1 cellular context compared by ENCODE assay signal in the genomic region with DNA sequence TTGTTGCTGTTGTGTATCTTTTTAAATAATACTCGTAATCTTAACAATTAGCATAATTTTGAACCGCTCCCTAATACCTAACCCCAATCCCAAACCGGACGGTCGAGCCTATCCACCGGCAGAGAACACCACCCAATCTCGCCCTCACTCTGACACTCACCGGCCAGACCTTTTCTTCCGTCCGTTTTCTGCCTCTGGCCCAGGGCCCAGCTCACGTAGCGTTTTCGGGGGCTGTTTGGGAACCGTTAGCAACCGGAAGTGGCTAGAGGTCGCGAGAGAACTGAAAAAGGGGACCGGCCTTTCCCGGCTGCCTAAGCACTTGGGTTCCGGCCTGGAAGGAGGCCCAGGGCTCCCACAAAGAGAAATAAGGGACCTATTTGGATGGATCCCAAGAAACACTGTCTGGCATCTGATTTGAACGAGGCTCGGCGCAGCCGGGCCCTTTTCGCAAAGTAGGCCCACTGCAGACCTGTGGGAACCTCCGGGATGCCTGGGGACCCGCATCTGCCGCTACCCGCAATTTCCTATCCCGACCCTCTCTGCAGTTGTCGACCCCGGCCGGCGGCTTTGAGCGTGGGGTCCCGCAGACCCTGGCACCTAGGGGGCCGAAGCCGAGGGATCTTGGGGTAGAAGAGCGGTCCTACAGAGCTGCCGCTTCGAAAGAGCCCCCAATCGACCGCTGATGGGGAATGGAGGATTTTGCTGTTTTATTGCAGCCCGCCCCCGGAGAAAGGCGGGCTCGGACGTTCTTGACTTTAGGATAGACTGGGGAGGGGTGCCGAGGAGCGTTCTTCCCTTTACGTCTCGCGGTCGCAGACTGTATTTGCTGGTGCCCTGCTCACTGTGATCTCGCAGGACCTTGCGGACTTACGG.
TF ChIP-seq lines count a peak whose summit lies in the region.

No MANE protein-coding gene starts in this region.

TF ChIP-seq in K562, 482 proteins besides CTCF, POLR2A, EP300 and RAD21 (continued from another document and continues in another):
- TF ChIP-seq, protein P1, sequence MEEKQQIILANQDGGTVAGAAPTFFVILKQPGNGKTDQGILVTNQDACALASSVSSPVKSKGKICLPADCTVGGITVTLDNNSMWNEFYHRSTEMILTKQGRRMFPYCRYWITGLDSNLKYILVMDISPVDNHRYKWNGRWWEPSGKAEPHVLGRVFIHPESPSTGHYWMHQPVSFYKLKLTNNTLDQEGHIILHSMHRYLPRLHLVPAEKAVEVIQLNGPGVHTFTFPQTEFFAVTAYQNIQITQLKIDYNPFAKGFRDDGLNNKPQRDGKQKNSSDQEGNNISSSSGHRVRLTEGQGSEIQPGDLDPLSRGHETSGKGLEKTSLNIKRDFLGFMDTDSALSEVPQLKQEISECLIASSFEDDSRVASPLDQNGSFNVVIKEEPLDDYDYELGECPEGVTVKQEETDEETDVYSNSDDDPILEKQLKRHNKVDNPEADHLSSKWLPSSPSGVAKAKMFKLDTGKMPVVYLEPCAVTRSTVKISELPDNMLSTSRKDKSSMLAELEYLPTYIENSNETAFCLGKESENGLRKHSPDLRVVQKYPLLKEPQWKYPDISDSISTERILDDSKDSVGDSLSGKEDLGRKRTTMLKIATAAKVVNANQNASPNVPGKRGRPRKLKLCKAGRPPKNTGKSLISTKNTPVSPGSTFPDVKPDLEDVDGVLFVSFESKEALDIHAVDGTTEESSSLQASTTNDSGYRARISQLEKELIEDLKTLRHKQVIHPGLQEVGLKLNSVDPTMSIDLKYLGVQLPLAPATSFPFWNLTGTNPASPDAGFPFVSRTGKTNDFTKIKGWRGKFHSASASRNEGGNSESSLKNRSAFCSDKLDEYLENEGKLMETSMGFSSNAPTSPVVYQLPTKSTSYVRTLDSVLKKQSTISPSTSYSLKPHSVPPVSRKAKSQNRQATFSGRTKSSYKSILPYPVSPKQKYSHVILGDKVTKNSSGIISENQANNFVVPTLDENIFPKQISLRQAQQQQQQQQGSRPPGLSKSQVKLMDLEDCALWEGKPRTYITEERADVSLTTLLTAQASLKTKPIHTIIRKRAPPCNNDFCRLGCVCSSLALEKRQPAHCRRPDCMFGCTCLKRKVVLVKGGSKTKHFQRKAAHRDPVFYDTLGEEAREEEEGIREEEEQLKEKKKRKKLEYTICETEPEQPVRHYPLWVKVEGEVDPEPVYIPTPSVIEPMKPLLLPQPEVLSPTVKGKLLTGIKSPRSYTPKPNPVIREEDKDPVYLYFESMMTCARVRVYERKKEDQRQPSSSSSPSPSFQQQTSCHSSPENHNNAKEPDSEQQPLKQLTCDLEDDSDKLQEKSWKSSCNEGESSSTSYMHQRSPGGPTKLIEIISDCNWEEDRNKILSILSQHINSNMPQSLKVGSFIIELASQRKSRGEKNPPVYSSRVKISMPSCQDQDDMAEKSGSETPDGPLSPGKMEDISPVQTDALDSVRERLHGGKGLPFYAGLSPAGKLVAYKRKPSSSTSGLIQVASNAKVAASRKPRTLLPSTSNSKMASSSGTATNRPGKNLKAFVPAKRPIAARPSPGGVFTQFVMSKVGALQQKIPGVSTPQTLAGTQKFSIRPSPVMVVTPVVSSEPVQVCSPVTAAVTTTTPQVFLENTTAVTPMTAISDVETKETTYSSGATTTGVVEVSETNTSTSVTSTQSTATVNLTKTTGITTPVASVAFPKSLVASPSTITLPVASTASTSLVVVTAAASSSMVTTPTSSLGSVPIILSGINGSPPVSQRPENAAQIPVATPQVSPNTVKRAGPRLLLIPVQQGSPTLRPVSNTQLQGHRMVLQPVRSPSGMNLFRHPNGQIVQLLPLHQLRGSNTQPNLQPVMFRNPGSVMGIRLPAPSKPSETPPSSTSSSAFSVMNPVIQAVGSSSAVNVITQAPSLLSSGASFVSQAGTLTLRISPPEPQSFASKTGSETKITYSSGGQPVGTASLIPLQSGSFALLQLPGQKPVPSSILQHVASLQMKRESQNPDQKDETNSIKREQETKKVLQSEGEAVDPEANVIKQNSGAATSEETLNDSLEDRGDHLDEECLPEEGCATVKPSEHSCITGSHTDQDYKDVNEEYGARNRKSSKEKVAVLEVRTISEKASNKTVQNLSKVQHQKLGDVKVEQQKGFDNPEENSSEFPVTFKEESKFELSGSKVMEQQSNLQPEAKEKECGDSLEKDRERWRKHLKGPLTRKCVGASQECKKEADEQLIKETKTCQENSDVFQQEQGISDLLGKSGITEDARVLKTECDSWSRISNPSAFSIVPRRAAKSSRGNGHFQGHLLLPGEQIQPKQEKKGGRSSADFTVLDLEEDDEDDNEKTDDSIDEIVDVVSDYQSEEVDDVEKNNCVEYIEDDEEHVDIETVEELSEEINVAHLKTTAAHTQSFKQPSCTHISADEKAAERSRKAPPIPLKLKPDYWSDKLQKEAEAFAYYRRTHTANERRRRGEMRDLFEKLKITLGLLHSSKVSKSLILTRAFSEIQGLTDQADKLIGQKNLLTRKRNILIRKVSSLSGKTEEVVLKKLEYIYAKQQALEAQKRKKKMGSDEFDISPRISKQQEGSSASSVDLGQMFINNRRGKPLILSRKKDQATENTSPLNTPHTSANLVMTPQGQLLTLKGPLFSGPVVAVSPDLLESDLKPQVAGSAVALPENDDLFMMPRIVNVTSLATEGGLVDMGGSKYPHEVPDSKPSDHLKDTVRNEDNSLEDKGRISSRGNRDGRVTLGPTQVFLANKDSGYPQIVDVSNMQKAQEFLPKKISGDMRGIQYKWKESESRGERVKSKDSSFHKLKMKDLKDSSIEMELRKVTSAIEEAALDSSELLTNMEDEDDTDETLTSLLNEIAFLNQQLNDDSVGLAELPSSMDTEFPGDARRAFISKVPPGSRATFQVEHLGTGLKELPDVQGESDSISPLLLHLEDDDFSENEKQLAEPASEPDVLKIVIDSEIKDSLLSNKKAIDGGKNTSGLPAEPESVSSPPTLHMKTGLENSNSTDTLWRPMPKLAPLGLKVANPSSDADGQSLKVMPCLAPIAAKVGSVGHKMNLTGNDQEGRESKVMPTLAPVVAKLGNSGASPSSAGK (IDR thresholded peaks at IDR 0.05), result peak; percentile 81
- peak; percentile 99 for TF ChIP-seq MYBL2 (IDR thresholded peaks at IDR 0.05; ENCODE audit: low read depth)
- TF ChIP-seq MYBL2 (CRISPR knock-in tag; IDR thresholded peaks at IDR 0.05; ENCODE audit: borderline replicate concordance), result peak; percentile 28; the same call in 1 of the 2 replicates
- TF ChIP-seq ZFX (CRISPR knock-in tag; IDR thresholded peaks at IDR 0.05), result peak; percentile 96
- 0 out of 2 replicates have a peak, but pooled peaks have one; percentile 30 for TF ChIP-seq ZNF583 (CRISPR knock-in tag; IDR thresholded peaks at IDR 0.05)
- peak; percentile 92; the same call in 1 of the 2 replicates for TF ChIP-seq GATAD2A (IDR thresholded peaks at IDR 0.05)
- TF ChIP-seq EZH2 (IDR thresholded peaks at IDR 0.05; ENCODE audit: borderline replicate concordance, low read depth, low read length), result no peak
- TF ChIP-seq, protein P2, sequence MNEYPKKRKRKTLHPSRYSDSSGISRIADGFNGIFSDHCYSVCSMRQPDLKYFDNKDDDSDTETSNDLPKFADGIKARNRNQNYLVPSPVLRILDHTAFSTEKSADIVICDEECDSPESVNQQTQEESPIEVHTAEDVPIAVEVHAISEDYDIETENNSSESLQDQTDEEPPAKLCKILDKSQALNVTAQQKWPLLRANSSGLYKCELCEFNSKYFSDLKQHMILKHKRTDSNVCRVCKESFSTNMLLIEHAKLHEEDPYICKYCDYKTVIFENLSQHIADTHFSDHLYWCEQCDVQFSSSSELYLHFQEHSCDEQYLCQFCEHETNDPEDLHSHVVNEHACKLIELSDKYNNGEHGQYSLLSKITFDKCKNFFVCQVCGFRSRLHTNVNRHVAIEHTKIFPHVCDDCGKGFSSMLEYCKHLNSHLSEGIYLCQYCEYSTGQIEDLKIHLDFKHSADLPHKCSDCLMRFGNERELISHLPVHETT (CRISPR knock-in tag; conservative IDR thresholded peaks at IDR 0.05 in 1 of 2, IDR thresholded peaks at IDR 0.05 in 1 of 2), result peak in 1 of 2 experiments; percentile 95; a peak in 2 of 4 replicates
- TF ChIP-seq, protein P3, sequence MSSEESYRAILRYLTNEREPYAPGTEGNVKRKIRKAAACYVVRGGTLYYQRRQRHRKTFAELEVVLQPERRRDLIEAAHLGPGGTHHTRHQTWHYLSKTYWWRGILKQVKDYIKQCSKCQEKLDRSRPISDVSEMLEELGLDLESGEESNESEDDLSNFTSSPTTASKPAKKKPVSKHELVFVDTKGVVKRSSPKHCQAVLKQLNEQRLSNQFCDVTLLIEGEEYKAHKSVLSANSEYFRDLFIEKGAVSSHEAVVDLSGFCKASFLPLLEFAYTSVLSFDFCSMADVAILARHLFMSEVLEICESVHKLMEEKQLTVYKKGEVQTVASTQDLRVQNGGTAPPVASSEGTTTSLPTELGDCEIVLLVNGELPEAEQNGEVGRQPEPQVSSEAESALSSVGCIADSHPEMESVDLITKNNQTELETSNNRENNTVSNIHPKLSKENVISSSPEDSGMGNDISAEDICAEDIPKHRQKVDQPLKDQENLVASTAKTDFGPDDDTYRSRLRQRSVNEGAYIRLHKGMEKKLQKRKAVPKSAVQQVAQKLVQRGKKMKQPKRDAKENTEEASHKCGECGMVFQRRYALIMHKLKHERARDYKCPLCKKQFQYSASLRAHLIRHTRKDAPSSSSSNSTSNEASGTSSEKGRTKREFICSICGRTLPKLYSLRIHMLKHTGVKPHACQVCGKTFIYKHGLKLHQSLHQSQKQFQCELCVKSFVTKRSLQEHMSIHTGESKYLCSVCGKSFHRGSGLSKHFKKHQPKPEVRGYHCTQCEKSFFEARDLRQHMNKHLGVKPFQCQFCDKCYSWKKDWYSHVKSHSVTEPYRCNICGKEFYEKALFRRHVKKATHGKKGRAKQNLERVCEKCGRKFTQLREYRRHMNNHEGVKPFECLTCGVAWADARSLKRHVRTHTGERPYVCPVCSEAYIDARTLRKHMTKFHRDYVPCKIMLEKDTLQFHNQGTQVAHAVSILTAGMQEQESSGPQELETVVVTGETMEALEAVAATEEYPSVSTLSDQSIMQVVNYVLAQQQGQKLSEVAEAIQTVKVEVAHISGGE (CRISPR knock-in tag; IDR thresholded peaks at IDR 0.05), result peak; percentile 97 to 100 (median 98); a peak in 5 of 6 replicates
- TF ChIP-seq ZNF408 (CRISPR knock-in tag; IDR thresholded peaks at IDR 0.05; ENCODE audit: low read depth), result no peak
- peak; percentile 10; the same call in 1 of the 2 replicates for TF ChIP-seq EHMT2 (IDR thresholded peaks at IDR 0.05)
- TF ChIP-seq MEF2A (IDR thresholded peaks at IDR 0.05; ENCODE audit: control insufficient read depth, low read depth, low read length), result peak; percentile 48
- TF ChIP-seq FOXA3 (CRISPR knock-in tag; conservative IDR thresholded peaks at IDR 0.05 in 1 of 2, IDR thresholded peaks at IDR 0.05 in 1 of 2), result peak in 1 of 2 experiments; percentile 34; a peak in 1 of 4 replicates
- TF ChIP-seq, protein P4, sequence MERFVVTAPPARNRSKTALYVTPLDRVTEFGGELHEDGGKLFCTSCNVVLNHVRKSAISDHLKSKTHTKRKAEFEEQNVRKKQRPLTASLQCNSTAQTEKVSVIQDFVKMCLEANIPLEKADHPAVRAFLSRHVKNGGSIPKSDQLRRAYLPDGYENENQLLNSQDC (CRISPR knock-in tag; IDR thresholded peaks at IDR 0.05), result 0 out of 2 replicates have a peak, but pooled peaks have one; percentile 56
- TF ChIP-seq HLTF (IDR thresholded peaks at IDR 0.05), result 0 out of 2 replicates have a peak, but pooled peaks have one; percentile 72
- peak; percentile 99 for TF ChIP-seq GTF2E2 (tag; IDR thresholded peaks at IDR 0.05)
- TF ChIP-seq, protein P5, sequence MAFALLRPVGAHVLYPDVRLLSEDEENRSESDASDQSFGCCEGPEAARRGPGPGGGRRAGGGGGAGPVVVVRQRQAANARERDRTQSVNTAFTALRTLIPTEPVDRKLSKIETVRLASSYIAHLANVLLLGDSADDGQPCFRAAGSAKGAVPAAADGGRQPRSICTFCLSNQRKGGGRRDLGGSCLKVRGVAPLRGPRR (CRISPR knock-in tag; IDR thresholded peaks at IDR 0.05), result no peak
- TF ChIP-seq JUND (IDR thresholded peaks at IDR 0.05; ENCODE audit: borderline replicate concordance, low read depth, low read length), result peak; percentile 85
- TF ChIP-seq JUND (tag; IDR thresholded peaks at IDR 0.05; ENCODE audit: borderline replicate concordance, low read depth, low read length), result peak; percentile 69; the same call in 1 of the 3 replicates
- 0 out of 2 replicates have a peak, but pooled peaks have one; percentile 36 for TF ChIP-seq HMG20A (CRISPR knock-in tag; conservative IDR thresholded peaks at IDR 0.05)
- TF ChIP-seq, protein P6, sequence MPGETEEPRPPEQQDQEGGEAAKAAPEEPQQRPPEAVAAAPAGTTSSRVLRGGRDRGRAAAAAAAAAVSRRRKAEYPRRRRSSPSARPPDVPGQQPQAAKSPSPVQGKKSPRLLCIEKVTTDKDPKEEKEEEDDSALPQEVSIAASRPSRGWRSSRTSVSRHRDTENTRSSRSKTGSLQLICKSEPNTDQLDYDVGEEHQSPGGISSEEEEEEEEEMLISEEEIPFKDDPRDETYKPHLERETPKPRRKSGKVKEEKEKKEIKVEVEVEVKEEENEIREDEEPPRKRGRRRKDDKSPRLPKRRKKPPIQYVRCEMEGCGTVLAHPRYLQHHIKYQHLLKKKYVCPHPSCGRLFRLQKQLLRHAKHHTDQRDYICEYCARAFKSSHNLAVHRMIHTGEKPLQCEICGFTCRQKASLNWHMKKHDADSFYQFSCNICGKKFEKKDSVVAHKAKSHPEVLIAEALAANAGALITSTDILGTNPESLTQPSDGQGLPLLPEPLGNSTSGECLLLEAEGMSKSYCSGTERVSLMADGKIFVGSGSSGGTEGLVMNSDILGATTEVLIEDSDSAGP (CRISPR knock-in tag; IDR thresholded peaks at IDR 0.05), result peak; percentile 67
- peak; percentile 87; the same call in 1 of the 2 replicates for TF ChIP-seq GTF2F1 (IDR thresholded peaks at IDR 0.05; ENCODE audit: low read depth, low read length)
- peak; percentile 28; the same call in 1 of the 2 replicates for TF ChIP-seq DPF2 (IDR thresholded peaks at IDR 0.05)
- TF ChIP-seq GABPB1 (CRISPR knock-in tag; IDR thresholded peaks at IDR 0.05), result peak; percentile 100
- TF ChIP-seq TOE1 (IDR thresholded peaks at IDR 0.05; ENCODE audit: borderline replicate concordance), result peak; percentile 91
- TF ChIP-seq TOE1 (CRISPR knock-in tag; IDR thresholded peaks at IDR 0.05; ENCODE audit: borderline replicate concordance, low read depth), result peak; percentile 26; the same call in 1 of the 2 replicates
- TF ChIP-seq TRIM24 (IDR thresholded peaks at IDR 0.05), result peak in 1 of 2 experiments; percentile 98; a peak in 3 of 4 replicates
- peak; percentile 92 for TF ChIP-seq NR2C2 (CRISPR knock-in tag; IDR thresholded peaks at IDR 0.05)
- TF ChIP-seq NR2C2 (tag; IDR thresholded peaks at IDR 0.05), result peak; percentile 99
- peak; percentile 85 for TF ChIP-seq SOX6 (IDR thresholded peaks at IDR 0.05)
- TF ChIP-seq BRD9 (IDR thresholded peaks at IDR 0.05; ENCODE audit: low read depth, partially characterized antibody), result peak; percentile 82
- no peak for TF ChIP-seq PHB2 (IDR thresholded peaks at IDR 0.05; ENCODE audit: low read depth)
- peak in 2 of 3 experiments; percentile 69 to 75 for TF ChIP-seq YY1 (IDR thresholded peaks at IDR 0.05; ENCODE audit: borderline replicate concordance in 1 of 3, control insufficient read depth in 1 of 3, extremely low read depth in 1 of 3, insufficient read depth in 3 of 3, insufficient read length in 1 of 3, insufficient replicate concordance in 2 of 3, low read depth in 1 of 3, low read length in 2 of 3)
